In the genomic region with DNA sequence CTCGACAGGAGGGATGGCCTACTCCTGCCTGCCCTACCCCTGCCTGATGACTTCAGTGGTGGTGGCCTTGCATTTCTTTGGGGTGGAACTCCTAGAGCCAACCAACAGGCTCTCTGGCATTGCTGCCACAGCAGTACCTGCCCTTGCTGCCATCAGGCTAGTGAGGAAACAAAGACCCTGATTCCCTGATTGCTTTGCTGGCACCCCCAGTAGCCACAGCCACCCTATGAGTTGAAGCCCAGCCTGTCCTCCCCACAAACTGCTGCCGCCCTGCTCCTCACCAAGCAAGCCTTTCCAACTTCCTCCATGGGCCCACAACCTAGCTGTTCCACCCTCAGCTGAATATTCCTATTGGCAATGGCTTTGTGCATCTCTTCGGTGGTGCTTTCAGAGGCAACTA, we compare ENCODE assay signal across 26 cellular contexts. TPM values are rescaled to one million over a fixed set of nuclear protein-coding genes. Genes with fewer than 3 reads are reported as not detected.
DNase-seq lines count a peak whose midpoint lies in the region; ATAC-seq and TF ChIP-seq lines count a peak whose summit lies in the region.
"Had no signal": no experiment of that assay in that cellular context is flagged by ENCODE, and none has a peak within 500 bp of the region (broad histone marks: within the 10 kb centered on the region; RNA-seq: fewer than 3 reads in every experiment).

No MANE protein-coding gene starts in this region.

- peak; percentile 28 for ATAC-seq in aorta (ENCODE audit: low FRiP score)
- ATAC-seq: A549; CD8-positive, alpha-beta T cell; GM12878 had no signal

- intact Hi-C loops in aorta (cut with DNase I): no loop called here

- no peak overlapping the region for H2BK15ac ChIP-seq in neuronal stem cell (ENCODE audit: low read length)

- H3K4me2 ChIP-seq in neuronal stem cell (ENCODE audit: insufficient read depth, low read length, poor library complexity, severe bottlenecking): no peak overlapping the region
- H3K4me2 ChIP-seq: A549; BLaER1 treated with 17β-estradiol and CSF1 and Interleukin-3, amounts not matched to agents 10 nM and 100 nM had no signal

- H3K18ac ChIP-seq in neuronal stem cell (ENCODE audit: low read length): peak overlapping the region; percentile 38

- no peak overlapping the region for H3K4me3 Mint-ChIP-seq in progenitor cell of endocrine pancreas (ENCODE audit: low read depth)
- H3K4me3 Mint-ChIP-seq: B cell; CD4-positive, alpha-beta T cell; CD8-positive, alpha-beta T cell had no signal

- no peaks in the 10 kb centered on the region for H3K36me3 Mint-ChIP-seq in progenitor cell of endocrine pancreas (ENCODE audit: insufficient read depth)
- H3K36me3 Mint-ChIP-seq: CD8-positive, alpha-beta T cell had no signal

- no peaks in the 10 kb centered on the region for H3K36me3 ChIP-seq in neuronal stem cell (replicated peaks in 1 of 2; ENCODE audit: control insufficient read depth in 2 of 2, insufficient read depth in 2 of 2, low read length in 2 of 2)
- H3K36me3 ChIP-seq in aorta (ENCODE audit: control insufficient read depth in 1 of 2, insufficient read depth in 2 of 2, low read length in 1 of 2): no peaks in the 10 kb centered on the region
- H3K36me3 ChIP-seq: BLaER1 treated with 17β-estradiol and CSF1 and Interleukin-3, amounts not matched to agents 10 nM and 100 nM had no signal

- H2BK12ac ChIP-seq in neuronal stem cell (ENCODE audit: low read length): no peak overlapping the region

- H3K4ac ChIP-seq in neuronal stem cell (ENCODE audit: low read length): no peak overlapping the region

- H3K79me1 ChIP-seq in neuronal stem cell (ENCODE audit: low read depth, low read length): no peaks in the 10 kb centered on the region

- no peak overlapping the region for H2AFZ ChIP-seq in neuronal stem cell (ENCODE audit: low read length)

- no peak for TF ChIP-seq CTCF in coronary artery (IDR thresholded peaks at IDR 0.05)
- no peak for TF ChIP-seq CTCF in progenitor cell of endocrine pancreas (IDR thresholded peaks at IDR 0.05; ENCODE audit: unreplicated experiment)

- peak overlapping the region; percentile 19 for H3K27ac Mint-ChIP-seq in progenitor cell of endocrine pancreas
- H3K27ac Mint-ChIP-seq: B cell; CD4-positive, alpha-beta T cell; CD8-positive, alpha-beta T cell had no signal

- H2BK5ac ChIP-seq in neuronal stem cell (ENCODE audit: low read length): no peak overlapping the region

- H2BK120ac ChIP-seq in neuronal stem cell (ENCODE audit: low read depth, low read length): no peak overlapping the region

- no peak overlapping the region for H2AK5ac ChIP-seq in neuronal stem cell (ENCODE audit: low read depth, low read length)

- H4K8ac ChIP-seq in neuronal stem cell (ENCODE audit: low read depth, low read length): no peak overlapping the region

- no peaks in the 10 kb centered on the region for H3K4me1 ChIP-seq in neuronal stem cell (ENCODE audit: control insufficient read depth in 2 of 2, insufficient read depth in 1 of 2, low read depth in 1 of 2, low read length in 2 of 2)
- no peaks in the 10 kb centered on the region for H3K4me1 ChIP-seq in aorta (ENCODE audit: control insufficient read depth in 1 of 2, insufficient read depth in 2 of 2, low read length in 2 of 2)
- H3K4me1 ChIP-seq: A549; BLaER1 treated with 17β-estradiol and CSF1 and Interleukin-3, amounts not matched to agents 10 nM and 100 nM; Caco-2 had no signal

- peaks cover 4% of the 10 kb centered on the region for H3K27me3 Mint-ChIP-seq in progenitor cell of endocrine pancreas
- H3K27me3 Mint-ChIP-seq: CD4-positive, alpha-beta T cell had no signal

- peak; percentile 56 for DNase-seq in coronary artery (ENCODE audit: low spot score)
- no peak for DNase-seq in neuronal stem cell (ENCODE audit: low spot score)
- no peak for DNase-seq in progenitor cell of endocrine pancreas (ENCODE audit: low spot score, unreplicated experiment)
- no peak for DNase-seq in aorta
- DNase-seq in SIG-M5 (lab: John Stamatoyannopoulos, UW): no peak
- DNase-seq in anterior cingulate cortex (lab: John Stamatoyannopoulos, UW): no peak
- DNase-seq in effector CD4-positive, alpha-beta T cell: no peak
- DNase-seq: AML-193; Caco-2; Calu3; CD4-positive, alpha-beta T cell; CD8-positive, alpha-beta T cell; DMS79; DND-41; EL; GDM1 had no signal

- H3K9ac ChIP-seq in neuronal stem cell (ENCODE audit: low read depth, low read length, poor library complexity): no peak overlapping the region
- H3K9ac ChIP-seq: BLaER1 treated with 17β-estradiol and CSF1 and Interleukin-3, amounts not matched to agents 10 nM and 100 nM had no signal

- H3K23ac ChIP-seq in neuronal stem cell (ENCODE audit: low read depth, low read length, poor library complexity): no peak overlapping the region

- H3K4me3 ChIP-seq in coronary artery: no peak overlapping the region
- H3K4me3 ChIP-seq in neuronal stem cell (ENCODE audit: low read length in 2 of 2): peak overlapping the region in 1 of 2 donors; percentile 22
- no peak overlapping the region for H3K4me3 ChIP-seq in aorta (ENCODE audit: low read length in 2 of 2)
- H3K4me3 ChIP-seq: A549; BLaER1 treated with 17β-estradiol and CSF1 and Interleukin-3, amounts not matched to agents 10 nM and 100 nM; GM12878 had no signal

- H3K9me3 Mint-ChIP-seq in progenitor cell of endocrine pancreas (ENCODE audit: low read depth): no peaks in the 10 kb centered on the region

- H3K4me1 Mint-ChIP-seq in progenitor cell of endocrine pancreas (ENCODE audit: low read depth): no peaks in the 10 kb centered on the region
- H3K4me1 Mint-ChIP-seq: B cell had no signal

- H4K91ac ChIP-seq in neuronal stem cell (ENCODE audit: low read depth, low read length, poor library complexity): no peak overlapping the region

- no CpG with 5 or more reads among the region's 3 CpGs for WGBS in neuronal stem cell (ENCODE audit: extremely low coverage in 2 of 2, insufficient read length in 2 of 2, insufficient replicate concordance in 1 of 2), 2 donors
- WGBS in aorta, 2 donors: 83 to 87% methylated on average over 3 of the region's 3 CpGs

- H3K14ac ChIP-seq in neuronal stem cell (ENCODE audit: low read length): peak overlapping the region; percentile 63

- no peak overlapping the region for H3K27ac ChIP-seq in coronary artery
- no peak overlapping the region for H3K27ac ChIP-seq in neuronal stem cell (replicated peaks; ENCODE audit: low read length)
- H3K27ac ChIP-seq in aorta (ENCODE audit: low read depth in 1 of 2, low read length in 2 of 2): no peak overlapping the region
- H3K27ac ChIP-seq: 22Rv1; A549; BLaER1 treated with 17β-estradiol and CSF1 and Interleukin-3, amounts not matched to agents 10 nM and 100 nM; C4-2B had no signal

- H3K9me3 ChIP-seq in neuronal stem cell (replicated peaks in 1 of 2; ENCODE audit: control insufficient read depth in 2 of 2, insufficient read depth in 1 of 2, low read depth in 1 of 2, low read length in 2 of 2): no peaks in the 10 kb centered on the region
- H3K9me3 ChIP-seq in aorta (ENCODE audit: control insufficient read depth, low read length): no peaks in the 10 kb centered on the region
- H3K9me3 ChIP-seq: A549, Caco-2 had no signal

- H3K27me3 ChIP-seq in neuronal stem cell (ENCODE audit: control insufficient read depth in 3 of 3, insufficient read depth in 3 of 3, low read depth in 1 of 3, low read length in 3 of 3): no peaks in the 10 kb centered on the region
- H3K27me3 ChIP-seq in aorta (ENCODE audit: control insufficient read depth in 1 of 2, insufficient read depth in 2 of 2, low read length in 1 of 2): no peaks in the 10 kb centered on the region
- H3K27me3 ChIP-seq: BLaER1 treated with 17β-estradiol and CSF1 and Interleukin-3, amounts not matched to agents 10 nM and 100 nM had no signal

RNA-seq across cellular contexts. Expression of a gene that starts 52.5 kb away (rescaled TPM):
- 7.9 TPM for polyA plus RNA-seq in neuronal stem cell (2013, experiment 1 of 2)
- polyA plus RNA-seq in neuronal stem cell (2013, experiment 2 of 2): 8.0 TPM
- total RNA-seq in progenitor cell of endocrine pancreas: 9.7 and 11.3 TPM in 2 replicates
- total RNA-seq in aorta: under 1 TPM; 0.32 to 0.57 TPM
- polyA plus RNA-seq in aorta: not detected
- total RNA-seq: A172; Caco-2; Calu3; CD4-positive, alpha-beta T cell; CD8-positive, alpha-beta T cell; Daoy; G401 had no signal
- polyA plus RNA-seq: A549, BJ had no signal
